1 cellular context compared by ENCODE assay signal in genomic region chr19:43028866-43029265, GRCh38.
TF ChIP-seq lines count a peak whose summit lies in the region.

No MANE protein-coding gene starts in this region.

TF ChIP-seq in IMR-90, 13 proteins besides CTCF, POLR2A, EP300 and RAD21 (continued from another document):
- TF ChIP-seq SMC3 (IDR thresholded peaks at IDR 0.05; ENCODE audit: low read depth, low read length) (no peak), BHLHE40 (IDR thresholded peaks at IDR 0.05; ENCODE audit: low read depth, low read length) (no peak)
